In genomic region chr13:64239372-64239771, GRCh38 we compare ENCODE assay signal across 14 cellular contexts.
DNase-seq lines count a peak whose midpoint lies in the region; ATAC-seq, FAIRE-seq and TF ChIP-seq lines count a peak whose summit lies in the region.
"Had no signal": no experiment of that assay in that cellular context is flagged by ENCODE, and none has a peak within 500 bp of the region (broad histone marks: within the 10 kb centered on the region; RNA-seq: fewer than 3 reads in every experiment).

No MANE protein-coding gene starts in this region.

- no peaks in the 10 kb centered on the region for H3K36me3 Mint-ChIP-seq in activated naive CD8-positive, alpha-beta T cell treated with anti-CD3 and anti-CD28 coated beads for 36 hours
- H3K36me3 Mint-ChIP-seq in activated CD4-positive, alpha-beta T cell treated with anti-CD3 and anti-CD28 coated beads for 36 hours (ENCODE audit: low read depth): no peaks in the 10 kb centered on the region
- H3K36me3 Mint-ChIP-seq in activated CD4-positive, alpha-beta T cell treated with anti-CD3 and anti-CD28 coated beads, Interleukin-2, amount 10 ng/mL, durations not matched to agents 7 days and 5 days (ENCODE audit: low read depth): no peaks in the 10 kb centered on the region

- H3K4me2 ChIP-seq in SK-N-SH (no peak overlapping the region), smooth muscle cell (peak overlapping the region; percentile 9)

- no peak overlapping the region for H3K27ac Mint-ChIP-seq in activated naive CD8-positive, alpha-beta T cell treated with anti-CD3 and anti-CD28 coated beads for 36 hours
- H3K27ac Mint-ChIP-seq in activated CD4-positive, alpha-beta T cell treated with anti-CD3 and anti-CD28 coated beads for 36 hours: no peak overlapping the region
- H3K27ac Mint-ChIP-seq in activated CD4-positive, alpha-beta T cell treated with anti-CD3 and anti-CD28 coated beads, Interleukin-2, amount 10 ng/mL, durations not matched to agents 7 days and 5 days: no peak overlapping the region

- H3K9ac ChIP-seq in SK-N-SH: no peak overlapping the region
- H3K9ac ChIP-seq in smooth muscle cell (ENCODE audit: low read depth): no peak overlapping the region

- H3F3A ChIP-seq in SK-N-SH (replicated peaks; ENCODE audit: insufficient read depth): peaks cover 16% of the 10 kb centered on the region
- H3F3A ChIP-seq in smooth muscle cell (ENCODE audit: low read depth): no peaks in the 10 kb centered on the region

- TF ChIP-seq EP300 in SK-N-SH (IDR thresholded peaks at IDR 0.05; ENCODE audit: borderline replicate concordance in 1 of 2, low read depth in 1 of 2, low read length in 1 of 2): peak in 1 of 2 experiments; percentile 47; a peak in 1 of 4 replicates

- H3K27ac ChIP-seq in SK-N-SH (ENCODE audit: low read depth in 2 of 2, low read length in 1 of 2): peak overlapping the region; percentile 43 to 60; a peak in 3 of 4 replicates
- no peak overlapping the region for H3K27ac ChIP-seq in smooth muscle cell (ENCODE audit: low read depth)
- H3K27ac ChIP-seq: VCaP had no signal

- H2AFZ ChIP-seq in SK-N-SH (ENCODE audit: low read depth) (no peak overlapping the region), smooth muscle cell (ENCODE audit: low read depth) (no peak overlapping the region)

- H3K27me3 ChIP-seq in SK-N-SH (ENCODE audit: insufficient read depth) (no peaks in the 10 kb centered on the region), smooth muscle cell (ENCODE audit: low read depth) (no peaks in the 10 kb centered on the region)

- TF ChIP-seq POLR2A in H54 (IDR thresholded peaks at IDR 0.05; ENCODE audit: low read depth, low read length): no peak

- TF ChIP-seq RAD21 in SK-N-SH (IDR thresholded peaks at IDR 0.05; ENCODE audit: low read length): no peak

- ATAC-seq in activated CD4-positive, alpha-beta T cell treated with anti-CD3 and anti-CD28 coated beads for 36 hours: no peak
- ATAC-seq in GM19452 (IDR thresholded peaks at IDR 0.05; ENCODE audit: unreplicated experiment): no peak

- DNase-seq in H54 (ENCODE audit: insufficient read length, low spot score): no peak
- no peak for DNase-seq in SK-N-SH
- peak; percentile 4 for DNase-seq in fibroblast of villous mesenchyme (ENCODE audit: low read depth)
- no peak for DNase-seq in smooth muscle cell (lab: John Stamatoyannopoulos, UW; ENCODE audit: unreplicated experiment)
- DNase-seq in activated naive CD8-positive, alpha-beta T cell treated with anti-CD3 and anti-CD28 coated beads for 36 hours: no peak
- DNase-seq in activated CD4-positive, alpha-beta T cell treated with anti-CD3 and anti-CD28 coated beads for 36 hours: no peak
- no peak for DNase-seq in activated CD4-positive, alpha-beta T cell treated with anti-CD3 and anti-CD28 coated beads, Interleukin-2, amount 10 ng/mL, durations not matched to agents 7 days and 5 days
- DNase-seq: activated naive CD4-positive, alpha-beta T cell treated with Interleukin-2 at 50 U/mL for 16 hours; HCEC 1CT; NCI-H2029; NCI-H82 had no signal

- H3K79me2 ChIP-seq in SK-N-SH (ENCODE audit: insufficient read depth): no peaks in the 10 kb centered on the region
- H3K79me2 ChIP-seq in smooth muscle cell (ENCODE audit: low read depth): no peaks in the 10 kb centered on the region

- no peaks in the 10 kb centered on the region for H3K4me1 Mint-ChIP-seq in activated naive CD8-positive, alpha-beta T cell treated with anti-CD3 and anti-CD28 coated beads for 36 hours
- no peaks in the 10 kb centered on the region for H3K4me1 Mint-ChIP-seq in activated CD4-positive, alpha-beta T cell treated with anti-CD3 and anti-CD28 coated beads for 36 hours
- no peaks in the 10 kb centered on the region for H3K4me1 Mint-ChIP-seq in activated CD4-positive, alpha-beta T cell treated with anti-CD3 and anti-CD28 coated beads, Interleukin-2, amount 10 ng/mL, durations not matched to agents 7 days and 5 days
- H3K4me1 Mint-ChIP-seq: central memory CD8-positive, alpha-beta T cell had no signal

- H3K9me2 ChIP-seq in SK-N-SH: no peaks in the 10 kb centered on the region

- H3K9me3 ChIP-seq in SK-N-SH (no peaks in the 10 kb centered on the region), smooth muscle cell (replicated peaks; ENCODE audit: low read depth) (no peaks in the 10 kb centered on the region)

- TF ChIP-seq CTCF in SK-N-SH (IDR thresholded peaks at IDR 0.05) (no peak), fibroblast of villous mesenchyme (IDR thresholded peaks at IDR 0.05; ENCODE audit: insufficient read depth, low read depth, low read length) (no peak), smooth muscle cell (IDR thresholded peaks at IDR 0.05; ENCODE audit: borderline replicate concordance, insufficient read depth, poor library complexity, severe bottlenecking) (no peak)

- peaks cover 5% of the 10 kb centered on the region for H3K9me3 Mint-ChIP-seq in activated naive CD8-positive, alpha-beta T cell treated with anti-CD3 and anti-CD28 coated beads for 36 hours
- peaks cover 9% of the 10 kb centered on the region for H3K9me3 Mint-ChIP-seq in activated CD4-positive, alpha-beta T cell treated with anti-CD3 and anti-CD28 coated beads for 36 hours (ENCODE audit: low read depth)
- peaks cover 10% of the 10 kb centered on the region for H3K9me3 Mint-ChIP-seq in activated CD4-positive, alpha-beta T cell treated with anti-CD3 and anti-CD28 coated beads, Interleukin-2, amount 10 ng/mL, durations not matched to agents 7 days and 5 days

- H3K4me3 Mint-ChIP-seq in activated naive CD8-positive, alpha-beta T cell treated with anti-CD3 and anti-CD28 coated beads for 36 hours: no peak overlapping the region
- H3K4me3 Mint-ChIP-seq in activated CD4-positive, alpha-beta T cell treated with anti-CD3 and anti-CD28 coated beads for 36 hours: no peak overlapping the region
- no peak overlapping the region for H3K4me3 Mint-ChIP-seq in activated CD4-positive, alpha-beta T cell treated with anti-CD3 and anti-CD28 coated beads, Interleukin-2, amount 10 ng/mL, durations not matched to agents 7 days and 5 days
- H3K4me3 Mint-ChIP-seq: central memory CD8-positive, alpha-beta T cell had no signal

- CTCF ChIA-PET in SK-N-SH (lab: Yijun Ruan, JAX): interaction anchor here (1.2 kb wide), 1 partner anchor 10 kb away, joined by 3 read pairs; no protein-coding TSS in a partner anchor
- CTCF ChIA-PET in activated CD4-positive, alpha-beta T cell treated with anti-CD3 and anti-CD28 coated beads for 36 hours (lab: Charles Lee): no interaction called here
- CTCF ChIA-PET in activated CD4-positive, alpha-beta T cell treated with anti-CD3 and anti-CD28 coated beads, Interleukin-2, amount 10 ng/mL, durations not matched to agents 7 days and 5 days (lab: Charles Lee): no interaction called here

- no peaks in the 10 kb centered on the region for H3K36me3 ChIP-seq in SK-N-SH (replicated peaks in 1 of 2; ENCODE audit: control insufficient read depth in 1 of 2, insufficient read depth in 2 of 2, low read length in 1 of 2)
- H3K36me3 ChIP-seq in smooth muscle cell (ENCODE audit: low read depth): no peaks in the 10 kb centered on the region

- peak; percentile 43 for FAIRE-seq in H54 (lab: Jason Lieb, UNC)

- H3K4me1 ChIP-seq in SK-N-SH (ENCODE audit: control insufficient read depth in 1 of 2, insufficient read depth in 2 of 2, low read depth in 1 of 2, low read length in 1 of 2) (peaks cover 0 to 14% of the 10 kb centered on the region in 2 experiments; a peak in 3 of 4 replicates), smooth muscle cell (ENCODE audit: low read depth) (no peaks in the 10 kb centered on the region)

- no peaks in the 10 kb centered on the region for H4K20me1 ChIP-seq in SK-N-SH (ENCODE audit: insufficient read depth)
- no peaks in the 10 kb centered on the region for H4K20me1 ChIP-seq in smooth muscle cell (ENCODE audit: low read depth)

- POLR2A ChIA-PET in SK-N-SH (lab: Yijun Ruan, JAX): no interaction called here
- POLR2A ChIA-PET in activated CD4-positive, alpha-beta T cell treated with anti-CD3 and anti-CD28 coated beads for 36 hours (lab: Charles Lee): no interaction called here
- POLR2A ChIA-PET in activated CD4-positive, alpha-beta T cell treated with anti-CD3 and anti-CD28 coated beads, Interleukin-2, amount 10 ng/mL, durations not matched to agents 7 days and 5 days (lab: Charles Lee): no interaction called here

- H3K4me3 ChIP-seq in SK-N-SH (ENCODE audit: low read depth in 2 of 2, low read length in 1 of 2) (0 out of 4 replicates have a peak overlapping the region, but pooled peaks of 1 of the 2 experiments have one; percentile 1), fibroblast of villous mesenchyme (ENCODE audit: low read depth, low read length) (no peak overlapping the region), smooth muscle cell (no peak overlapping the region)

- intact Hi-C loops in activated CD4-positive, alpha-beta T cell treated with anti-CD3 and anti-CD28 coated beads for 36 hours (cut with DNase I, micrococcal nuclease): no loop called here

- H3K27me3 Mint-ChIP-seq in activated naive CD8-positive, alpha-beta T cell treated with anti-CD3 and anti-CD28 coated beads for 36 hours: no peaks in the 10 kb centered on the region
- no peaks in the 10 kb centered on the region for H3K27me3 Mint-ChIP-seq in activated CD4-positive, alpha-beta T cell treated with anti-CD3 and anti-CD28 coated beads for 36 hours
- H3K27me3 Mint-ChIP-seq in activated CD4-positive, alpha-beta T cell treated with anti-CD3 and anti-CD28 coated beads, Interleukin-2, amount 10 ng/mL, durations not matched to agents 7 days and 5 days: no peaks in the 10 kb centered on the region
- H3K27me3 Mint-ChIP-seq: central memory CD8-positive, alpha-beta T cell had no signal

- WGBS in SK-N-SH (ENCODE audit: low lambda C conversion rate): 21% methylated on average over 2 of the region's 2 CpGs
- WGBS in smooth muscle cell (ENCODE audit: low lambda C conversion rate): 81% methylated on average over 2 of the region's 2 CpGs

TF ChIP-seq in SK-N-SH, 30 proteins besides CTCF, POLR2A, EP300 and RAD21 (continues in another document):
- TF ChIP-seq IRF3 (IDR thresholded peaks at IDR 0.05; ENCODE audit: low read depth, low read length): no peak
- TF ChIP-seq MXI1 (IDR thresholded peaks at IDR 0.05; ENCODE audit: low read depth, low read length): no peak
- no peak for TF ChIP-seq GATA2 (CRISPR knock-in tag; IDR thresholded peaks at IDR 0.05)
- TF ChIP-seq JUND (IDR thresholded peaks at IDR 0.05): no peak
- TF ChIP-seq TCF12 (IDR thresholded peaks at IDR 0.05): peak; percentile 43; the same call in 1 of the 2 replicates
- no peak for TF ChIP-seq NRF1 (IDR thresholded peaks at IDR 0.05; ENCODE audit: low read depth, low read length)
- TF ChIP-seq MEF2A (IDR thresholded peaks at IDR 0.05; ENCODE audit: borderline replicate concordance, low read depth): no peak
